27 cellular contexts compared by ENCODE assay signal in the genomic region with DNA sequence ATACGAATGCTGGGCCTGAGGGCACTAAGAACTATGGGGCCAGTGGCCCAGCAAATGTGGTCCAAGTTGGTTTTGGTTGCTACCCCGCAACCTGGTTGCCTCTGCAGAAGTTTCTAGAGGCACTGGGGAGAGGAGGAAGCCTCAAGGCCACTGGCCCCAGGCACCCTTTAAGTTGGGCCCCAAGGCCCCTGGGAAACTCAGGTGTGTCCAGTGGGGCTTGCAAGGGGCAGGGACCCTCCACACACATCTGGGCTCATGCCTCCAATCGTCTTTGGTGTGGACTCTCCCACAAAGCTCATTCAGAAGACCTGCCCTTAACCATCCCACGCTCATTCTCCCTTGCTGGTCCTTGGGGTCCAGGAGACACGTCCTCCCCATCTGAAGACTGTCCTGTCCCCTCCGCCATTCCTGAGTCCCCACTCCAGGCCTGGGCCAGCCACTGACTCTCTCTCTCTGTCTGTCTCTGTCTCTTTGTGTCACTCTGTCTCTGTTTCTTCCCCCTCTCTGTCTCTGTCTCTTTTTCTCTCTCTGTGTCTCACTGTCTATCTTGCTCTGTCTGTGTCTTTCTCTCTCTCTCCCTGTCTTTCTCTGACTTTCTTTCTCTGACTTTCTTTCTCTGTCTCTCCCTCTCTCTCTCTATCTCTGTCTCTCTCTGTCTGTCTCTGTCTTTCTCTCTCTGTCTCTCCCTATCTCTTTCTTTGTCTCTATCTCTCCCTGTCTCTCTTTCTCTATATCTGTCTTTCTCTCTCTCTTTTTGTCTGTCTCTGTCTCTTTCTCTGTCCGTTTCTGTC. TPM values are rescaled to one million over a fixed set of nuclear protein-coding genes. Genes with fewer than 3 reads are reported as not detected.
"Had no signal": no experiment of that assay in that cellular context is flagged by ENCODE, and none has a peak within 500 bp of the region (broad histone marks: within the 10 kb centered on the region; RNA-seq: fewer than 3 reads in every experiment).

No MANE protein-coding gene starts in this region.

- ATAC-seq: activated T-cell treated with anti-CD3 and anti-CD28 coated beads, Interleukin-2, amount 50 U/mL, for 4 hours; T-cell had no signal

- H3K27me3 ChIP-seq: adrenal gland, Peyer's patch had no signal

- H3K27ac ChIP-seq: adrenal gland, breast epithelium, Peyer's patch, RWPE1 had no signal

- FAIRE-seq: TTC549 had no signal

- H3K9me3 ChIP-seq: adrenal gland, breast epithelium, Peyer's patch had no signal

- H3K4me1 Mint-ChIP-seq: activated B cell treated with CpG ODN at 0.5 μM for 24 hours; activated CD4-positive, alpha-beta T cell treated with anti-CD3 and anti-CD28 coated beads, Interleukin-2, amount 10 ng/mL, durations not matched to agents 24 days and 14 days; central memory CD8-positive, alpha-beta T cell; T-cell had no signal

- H3K4me1 ChIP-seq: adrenal gland, breast epithelium had no signal

- H3K36me3 Mint-ChIP-seq: activated CD4-positive, alpha-beta memory T cell treated with anti-CD3 and anti-CD28 coated beads for 36 hours; activated naive CD8-positive, alpha-beta T cell; T-cell had no signal

- DNase-seq: activated B cell treated with CpG ODN at 0.5 μM for 24 hours; activated CD4-positive, alpha-beta memory T cell treated with anti-CD3 and anti-CD28 coated beads for 36 hours; activated CD4-positive, alpha-beta T cell treated with anti-CD3 and anti-CD28 coated beads for 1 hour; activated CD4-positive, alpha-beta T cell treated with anti-CD3 and anti-CD28 coated beads, Interleukin-2, amount 10 ng/mL, durations not matched to agents 24 days and 14 days; activated CD8-positive, alpha-beta memory T cell treated with anti-CD3 and anti-CD28 coated beads for 24 hours; activated effector memory CD4-positive, alpha-beta T cell treated with anti-CD3 and anti-CD28 coated beads, Interleukin-2, amount 50 U/mL, for 16 hours; activated naive CD4-positive, alpha-beta T cell treated with anti-CD3 and anti-CD28 coated beads for 36 hours; activated T-cell treated with anti-CD3 and anti-CD28 coated beads, Interleukin-2, amount 50 U/mL, for 4 hours; adrenal gland; anterior cingulate cortex; Karpas-422; NCI-H1048; NCI-H146; NCI-H187 treated with DMSO at 0.1 percent for 48 hours; NCI-H2081 treated with DMSO at 0.1 percent for 48 hours; NCI-H446; NCI-H524; SIG-M5; T-cell; T-helper 2 cell; T1000 had no signal

- H3K4me3 ChIP-seq: adrenal gland, breast epithelium, Peyer's patch had no signal

- H3K36me3 ChIP-seq: adrenal gland, breast epithelium had no signal

- H3K27ac Mint-ChIP-seq: activated B cell treated with CpG ODN at 0.5 μM for 24 hours; activated CD4-positive, alpha-beta memory T cell treated with anti-CD3 and anti-CD28 coated beads for 36 hours; activated CD4-positive, alpha-beta T cell treated with anti-CD3 and anti-CD28 coated beads, Interleukin-2, amount 10 ng/mL, durations not matched to agents 24 days and 14 days; activated naive CD4-positive, alpha-beta T cell treated with anti-CD3 and anti-CD28 coated beads for 36 hours; activated naive CD8-positive, alpha-beta T cell; T-cell had no signal

- H3K9me3 Mint-ChIP-seq: activated B cell treated with CpG ODN at 0.5 μM for 24 hours; activated CD4-positive, alpha-beta memory T cell treated with anti-CD3 and anti-CD28 coated beads for 36 hours; activated CD4-positive, alpha-beta T cell treated with anti-CD3 and anti-CD28 coated beads, Interleukin-2, amount 10 ng/mL, durations not matched to agents 24 days and 14 days; activated naive CD4-positive, alpha-beta T cell treated with anti-CD3 and anti-CD28 coated beads for 36 hours; activated T-cell treated with anti-CD3 and anti-CD28 coated beads, Interleukin-2, amount 50 U/mL, for 4 hours; central memory CD8-positive, alpha-beta T cell; T-cell had no signal

- H3K4me3 Mint-ChIP-seq: activated B cell treated with CpG ODN at 0.5 μM for 24 hours; activated CD4-positive, alpha-beta memory T cell treated with anti-CD3 and anti-CD28 coated beads for 36 hours; activated CD4-positive, alpha-beta T cell treated with anti-CD3 and anti-CD28 coated beads, Interleukin-2, amount 10 ng/mL, durations not matched to agents 24 days and 14 days; activated naive CD4-positive, alpha-beta T cell treated with anti-CD3 and anti-CD28 coated beads for 36 hours; activated naive CD8-positive, alpha-beta T cell; activated T-cell treated with anti-CD3 and anti-CD28 coated beads, Interleukin-2, amount 50 U/mL, for 4 hours; central memory CD8-positive, alpha-beta T cell; T-cell had no signal

RNA-seq across cellular contexts. Expression of gene SLC6A19, which starts 3.3 kb away (rescaled TPM):
- total RNA-seq: activated B cell treated with CpG ODN at 0.5 μM for 24 hours; activated CD4-positive, alpha-beta memory T cell treated with anti-CD3 and anti-CD28 coated beads for 36 hours; activated CD4-positive, alpha-beta T cell treated with anti-CD3 and anti-CD28 coated beads, Interleukin-2, amount 10 ng/mL, durations not matched to agents 24 days and 14 days; activated naive CD4-positive, alpha-beta T cell treated with anti-CD3 and anti-CD28 coated beads for 36 hours; adrenal gland; breast epithelium had no signal
- polyA plus RNA-seq: adrenal gland had no signal

RNA-seq across cellular contexts. Expression of gene SLC6A18, which starts 27.1 kb away (rescaled TPM):
- total RNA-seq: activated B cell treated with CpG ODN at 0.5 μM for 24 hours; activated CD4-positive, alpha-beta memory T cell treated with anti-CD3 and anti-CD28 coated beads for 36 hours; activated CD4-positive, alpha-beta T cell treated with anti-CD3 and anti-CD28 coated beads, Interleukin-2, amount 10 ng/mL, durations not matched to agents 24 days and 14 days; activated naive CD4-positive, alpha-beta T cell treated with anti-CD3 and anti-CD28 coated beads for 36 hours; activated T-cell treated with anti-CD3 and anti-CD28 coated beads, Interleukin-2, amount 50 U/mL, for 4 hours; adrenal gland; breast epithelium; T-cell had no signal
- polyA plus RNA-seq: adrenal gland had no signal
